ENCODE assay signal across 20 cellular contexts in the genomic region with DNA sequence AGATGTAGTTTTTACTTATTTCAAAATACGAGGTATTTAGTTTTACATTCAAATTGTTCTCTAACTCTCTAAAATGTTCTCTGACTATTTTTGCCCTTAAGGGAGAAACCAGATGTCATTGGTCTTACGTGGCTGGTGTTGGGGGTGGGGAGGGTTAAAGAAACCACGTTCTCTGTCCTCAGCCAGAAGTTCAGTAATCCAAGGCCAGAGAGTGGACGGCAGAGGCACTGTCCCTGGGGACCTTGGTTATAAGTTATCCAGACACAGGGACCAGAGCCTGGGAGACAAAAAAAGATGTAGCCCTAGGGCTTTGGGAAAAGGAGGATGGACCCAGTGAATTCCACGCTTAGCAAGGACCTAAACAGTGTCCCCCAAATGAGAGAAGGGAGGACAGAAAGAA. TPM values are rescaled to one million over a fixed set of nuclear protein-coding genes. Genes with fewer than 3 reads are reported as not detected.
"Had no signal": no experiment of that assay in that cellular context is flagged by ENCODE, and none has a peak within 500 bp of the region (broad histone marks: within the 10 kb centered on the region; RNA-seq: fewer than 3 reads in every experiment).

No MANE protein-coding gene starts in this region.

- DNase-seq: activated CD4-positive, alpha-beta T cell treated with anti-CD3 and anti-CD28 coated beads, Interleukin-2, amount 10 ng/mL, durations not matched to agents 7 days and 5 days; activated CD4-positive, CD25-positive, alpha-beta regulatory T cell; activated CD8-positive, alpha-beta memory T cell treated with anti-CD3 and anti-CD28 coated beads for 24 hours; activated naive CD8-positive, alpha-beta T cell treated with anti-CD3 and anti-CD28 coated beads, Interleukin-2, amount 10 ng/mL, durations not matched to agents 7 days and 5 days; anterior cingulate cortex; brain microvascular endothelial cell; cerebellar nuclear complex; dermis blood vessel endothelial cell; effector memory CD8-positive, alpha-beta T cell; islet precursor cell; left lung; mesenchymal stem cell; right lobe of liver; stomach had no signal

- H3K27ac ChIP-seq: brain microvascular endothelial cell, hepatocyte, left lung, right lobe of liver, stomach had no signal

- H3K4me1 ChIP-seq: left lung, right lobe of liver had no signal

- H3K9me3 ChIP-seq: gastroesophageal sphincter, left lung, right lobe of liver, stomach had no signal

- H3K79me2 ChIP-seq: hepatocyte had no signal

- H3K4me3 ChIP-seq: hepatocyte, left lung, right lobe of liver, stomach had no signal

- H3K36me3 ChIP-seq: brain microvascular endothelial cell, gastroesophageal sphincter, left lung, right lobe of liver, stomach had no signal

- H3K27me3 ChIP-seq: brain microvascular endothelial cell, gastroesophageal sphincter, hepatocyte, left lung, right lobe of liver had no signal

- H2AFZ ChIP-seq: hepatocyte had no signal

- H3K4me2 ChIP-seq: hepatocyte had no signal

- ATAC-seq: effector memory CD8-positive, alpha-beta T cell; gastroesophageal sphincter; left lung; right lobe of liver had no signal

RNA-seq across cellular contexts. Expression of a gene that starts 0.7 kb away (rescaled TPM):
- total RNA-seq: activated CD4-positive, alpha-beta T cell treated with anti-CD3 and anti-CD28 coated beads, Interleukin-2, amount 10 ng/mL, durations not matched to agents 7 days and 5 days; activated naive CD8-positive, alpha-beta T cell treated with anti-CD3 and anti-CD28 coated beads, Interleukin-2, amount 10 ng/mL, durations not matched to agents 7 days and 5 days; dermis blood vessel endothelial cell; fibroblast of lung; left lung; natural killer cell treated with Interleukin-12 subunit alpha and Interleukin-12 subunit beta and Interleukin-15 and Interleukin-18, amount 100 ng/mL, for 72 hours; right lobe of liver had no signal
- polyA plus RNA-seq: fibroblast of lung had no signal

RNA-seq across cellular contexts. Expression of a gene that starts 5.8 kb away (rescaled TPM):
- total RNA-seq: activated CD4-positive, alpha-beta T cell treated with anti-CD3 and anti-CD28 coated beads, Interleukin-2, amount 10 ng/mL, durations not matched to agents 7 days and 5 days; activated naive CD8-positive, alpha-beta T cell treated with anti-CD3 and anti-CD28 coated beads, Interleukin-2, amount 10 ng/mL, durations not matched to agents 7 days and 5 days; dermis blood vessel endothelial cell; fibroblast of lung; gastroesophageal sphincter; hepatocyte; left lung; natural killer cell treated with Interleukin-12 subunit alpha and Interleukin-12 subunit beta and Interleukin-15 and Interleukin-18, amount 100 ng/mL, for 72 hours; posterior vena cava; right lobe of liver; stomach; urinary bladder had no signal
- polyA plus RNA-seq: fibroblast of lung, hepatocyte, stomach, urinary bladder had no signal

RNA-seq across cellular contexts. Expression of a gene that starts 49.2 kb away (rescaled TPM):
- total RNA-seq: activated CD4-positive, alpha-beta T cell treated with anti-CD3 and anti-CD28 coated beads, Interleukin-2, amount 10 ng/mL, durations not matched to agents 7 days and 5 days; activated naive CD8-positive, alpha-beta T cell treated with anti-CD3 and anti-CD28 coated beads, Interleukin-2, amount 10 ng/mL, durations not matched to agents 7 days and 5 days; dermis blood vessel endothelial cell; fibroblast of lung; gastroesophageal sphincter; hepatocyte; left lung; natural killer cell treated with Interleukin-12 subunit alpha and Interleukin-12 subunit beta and Interleukin-15 and Interleukin-18, amount 100 ng/mL, for 72 hours; posterior vena cava; right lobe of liver; stomach; urinary bladder had no signal
- polyA plus RNA-seq: fibroblast of lung, hepatocyte, stomach, urinary bladder had no signal

RNA-seq across cellular contexts. Expression of a gene that starts 54.6 kb away (rescaled TPM):
- total RNA-seq: activated CD4-positive, alpha-beta T cell treated with anti-CD3 and anti-CD28 coated beads, Interleukin-2, amount 10 ng/mL, durations not matched to agents 7 days and 5 days; activated naive CD8-positive, alpha-beta T cell treated with anti-CD3 and anti-CD28 coated beads, Interleukin-2, amount 10 ng/mL, durations not matched to agents 7 days and 5 days; dermis blood vessel endothelial cell; fibroblast of lung; left lung; natural killer cell treated with Interleukin-12 subunit alpha and Interleukin-12 subunit beta and Interleukin-15 and Interleukin-18, amount 100 ng/mL, for 72 hours; right lobe of liver had no signal
